In genomic region chr11:1223346-1224108, GRCh38 we compare ENCODE assay signal across 24 cellular contexts. TPM values are rescaled to one million over a fixed set of nuclear protein-coding genes. Genes with fewer than 3 reads are reported as not detected.
A peak's percentile ranks its signal among the peaks of the same experiment; 100 is the strongest.
DNase-seq lines count a peak whose midpoint lies in the region; ATAC-seq, FAIRE-seq and TF ChIP-seq lines count a peak whose summit lies in the region.
"Had no signal": no experiment of that assay in that cellular context is flagged by ENCODE, and none has a peak within 500 bp of the region (broad histone marks: within the 10 kb centered on the region; RNA-seq: fewer than 3 reads in every experiment).

No MANE protein-coding gene starts in this region.

- H3K36me3 ChIP-seq in SK-N-SH (replicated peaks in 1 of 2; ENCODE audit: control insufficient read depth in 1 of 2, insufficient read depth in 2 of 2, low read length in 1 of 2) = no peaks in the 10 kb centered on the region
- H3K36me3 ChIP-seq in Panc1 (ENCODE audit: control insufficient read depth, insufficient read depth, low read length) = no peaks in the 10 kb centered on the region
- H3K36me3 ChIP-seq in kidney (ENCODE audit: control insufficient read depth in 1 of 2, insufficient read depth in 2 of 2, low read length in 2 of 2) = no peaks in the 10 kb centered on the region
- no peaks in the 10 kb centered on the region for H3K36me3 ChIP-seq in spleen
- H3K36me3 ChIP-seq: ovary, SJSA1 had no signal

- no peaks in the 10 kb centered on the region for H3F3A ChIP-seq in SK-N-SH (replicated peaks; ENCODE audit: insufficient read depth)

- H3K27me3 ChIP-seq in SK-N-SH (ENCODE audit: insufficient read depth) (no peaks in the 10 kb centered on the region), Panc1 (ENCODE audit: control insufficient read depth, insufficient read depth, low read length) (no peaks in the 10 kb centered on the region), spleen (replicated peaks in 1 of 7) (peaks cover 0 to 100% (median 28%) of the 10 kb centered on the region in 7 donors)

- FAIRE-seq in kidney (lab: Jason Lieb, UNC) = no peak
- FAIRE-seq: H54, urothelium cell line had no signal

- no TSS peak for BruUV-seq in Panc1 (replicated peaks; lab: Mats Ljungman, UMichigan)

- no peak overlapping the region for H2AFZ ChIP-seq in SK-N-SH (ENCODE audit: low read depth)

- H3K9me3 ChIP-seq in SK-N-SH = no peaks in the 10 kb centered on the region
- H3K9me3 ChIP-seq in Panc1 (ENCODE audit: control insufficient read depth, insufficient read depth, low read depth, low read length) = no peaks in the 10 kb centered on the region
- H3K9me3 ChIP-seq in kidney (ENCODE audit: control insufficient read depth in 1 of 2, low read length in 2 of 2) = no peaks in the 10 kb centered on the region
- no peaks in the 10 kb centered on the region for H3K9me3 ChIP-seq in spleen
- H3K9me3 ChIP-seq: ovary, SJSA1 had no signal

- DNase-seq in SK-N-SH = peak; percentile 26
- DNase-seq in Panc1 (ENCODE audit: low read depth, low spot score) = no peak
- DNase-seq in kidney = peak; percentile 58
- DNase-seq in spleen = peak; percentile 61
- no peak for DNase-seq in COLO668 (lab: John Stamatoyannopoulos, UW; ENCODE audit: unreplicated experiment)
- DNase-seq in substantia nigra (lab: John Stamatoyannopoulos, UW) = no peak
- DNase-seq in GM10266 (ENCODE audit: extremely low spot score) = no peak
- DNase-seq: activated CD4-positive, alpha-beta T cell treated with anti-CD3 and anti-CD28 coated beads, Interleukin-2, amount 10 ng/mL, durations not matched to agents 7 days and 5 days; dermis blood vessel endothelial cell; EL; immature natural killer cell; Karpas-422; NCI-H2171 treated with DMSO at 0.1 percent for 48 hours; stimulated activated naive CD4-positive, alpha-beta T cell; T1000 had no signal

- 29% methylated on average over 5 of the region's 22 CpGs for WGBS in SK-N-SH (ENCODE audit: low lambda C conversion rate)
- 70 to 81% (median 76%) methylated on average over 15 to 22 of the region's 22 CpGs for WGBS in spleen, 5 donors

- intact Hi-C loops in Panc1 (cut with micrococcal nuclease; ENCODE audit: unreplicated experiment) = loop anchor here (10.0 kb wide), 1 partner anchor 109 kb away; no protein-coding TSS in a partner anchor
- intact Hi-C loops in kidney (cut with DNase I) = no loop called here
- intact Hi-C loops in spleen (cut with DNase I; ENCODE audit: low total_unique reads) = no loop called here

- no peaks in the 10 kb centered on the region for H3K4me1 ChIP-seq in SK-N-SH (ENCODE audit: control insufficient read depth in 1 of 2, insufficient read depth in 2 of 2, low read depth in 1 of 2, low read length in 1 of 2)
- H3K4me1 ChIP-seq in Panc1 (ENCODE audit: control insufficient read depth, insufficient read depth, low read length) = peaks cover 32% of the 10 kb centered on the region
- no peaks in the 10 kb centered on the region for H3K4me1 ChIP-seq in kidney (ENCODE audit: control insufficient read depth in 1 of 2, insufficient read depth in 1 of 2, low read depth in 1 of 2, low read length in 2 of 2)
- H3K4me1 ChIP-seq in spleen = peaks cover 0 to 17% (median 6%) of the 10 kb centered on the region in 6 donors
- H3K4me1 ChIP-seq: SJSA1 had no signal

- in situ Hi-C loops in Panc1 (cut with HindIII; ENCODE audit: low pct_unique_long_range_greater_than_20kb, low sequenced_read_pairs) = no loop called here

- POLR2A ChIA-PET in SK-N-SH (lab: Yijun Ruan, JAX) = no interaction called here
- POLR2A ChIA-PET in Panc1 (lab: Charles Lee) = no interaction called here

- no peak for TF ChIP-seq CTCF in SK-N-SH (IDR thresholded peaks at IDR 0.05)
- TF ChIP-seq CTCF in Panc1 (IDR thresholded peaks at IDR 0.05) = no peak
- TF ChIP-seq CTCF in kidney (IDR thresholded peaks at IDR 0.05; ENCODE audit: borderline replicate concordance, extremely low read depth, insufficient read depth) = no peak
- TF ChIP-seq CTCF in spleen (IDR thresholded peaks at IDR 0.05 in 8 of 11, conservative IDR thresholded peaks at IDR 0.05 in 3 of 11) = no peak
- no peak for TF ChIP-seq CTCF in GM10266 (IDR thresholded peaks at IDR 0.05; ENCODE audit: control insufficient read depth, insufficient read depth, low read depth, missing control alignments)

- no peak overlapping the region for H3K4me2 ChIP-seq in SK-N-SH

- no peak for ATAC-seq in SK-N-SH treated with all-trans-retinoic acid at 6 μM for 48 hours
- ATAC-seq in Panc1 = 0 out of 2 replicates have a peak, but pooled peaks have one; percentile 13
- ATAC-seq: activated naive CD4-positive, alpha-beta T cell treated with anti-CD3 and anti-CD28 coated beads, Interleukin-2, amount 50 U/mL, for 72 hours had no signal

- no peak for TF ChIP-seq RAD21 in SK-N-SH (IDR thresholded peaks at IDR 0.05; ENCODE audit: low read length)

- H3K4me3 ChIP-seq in SK-N-SH (ENCODE audit: low read depth in 2 of 2, low read length in 1 of 2) = no peak overlapping the region
- no peak overlapping the region for H3K4me3 ChIP-seq in Panc1 (ENCODE audit: low read depth in 2 of 2, low read length in 2 of 2)
- no peak overlapping the region for H3K4me3 ChIP-seq in kidney (ENCODE audit: low read length in 2 of 2)
- no peak overlapping the region for H3K4me3 ChIP-seq in spleen
- H3K4me3 ChIP-seq: ovary, SJSA1 had no signal

- no peaks in the 10 kb centered on the region for H4K20me1 ChIP-seq in SK-N-SH (ENCODE audit: insufficient read depth)

- no peak for TF ChIP-seq POLR2A in spleen (IDR thresholded peaks at IDR 0.05)

- no peak overlapping the region for H3K27ac ChIP-seq in SK-N-SH (ENCODE audit: low read depth in 2 of 2, low read length in 1 of 2)
- H3K27ac ChIP-seq in Panc1 (ENCODE audit: low read length) = no peak overlapping the region
- no peak overlapping the region for H3K27ac ChIP-seq in kidney (ENCODE audit: low read depth in 2 of 2, low read length in 2 of 2)
- no peak overlapping the region for H3K27ac ChIP-seq in spleen
- no peak overlapping the region for H3K27ac ChIP-seq in substantia nigra (ENCODE audit: low read depth, low read length, poor library complexity, severe bottlenecking)
- H3K27ac ChIP-seq: ovary, SJSA1 had no signal

- H3K79me2 ChIP-seq in SK-N-SH (ENCODE audit: insufficient read depth) = no peaks in the 10 kb centered on the region

- CTCF ChIA-PET in SK-N-SH (lab: Yijun Ruan, JAX) (interaction anchor here (1.2 to 2.2 kb wide), 3 partner anchors 21 to 293 kb away, joined by 4 to 7 read pairs (median 5); no protein-coding TSS in a partner anchor), Panc1 (lab: Charles Lee) (interaction anchor here (0.6 to 1.2 kb wide), 2 partner anchors 21 to 36 kb away, joined by 4 to 9 read pairs; no protein-coding TSS in a partner anchor)

- H3K9me2 ChIP-seq in SK-N-SH = no peaks in the 10 kb centered on the region

- no peak for TF ChIP-seq EP300 in SK-N-SH (IDR thresholded peaks at IDR 0.05; ENCODE audit: borderline replicate concordance in 1 of 2, low read depth in 1 of 2, low read length in 1 of 2)

- H3K9ac ChIP-seq in SK-N-SH (no peak overlapping the region), kidney (ENCODE audit: low read length in 2 of 2) (no peak overlapping the region)

TF ChIP-seq in SK-N-SH, 30 proteins besides CTCF, POLR2A, EP300 and RAD21:
- TF ChIP-seq PBX3 (IDR thresholded peaks at IDR 0.05) (no peak), CHD2 (IDR thresholded peaks at IDR 0.05; ENCODE audit: low read length, partially characterized antibody) (no peak)
TF ChIP-seq in SK-N-SH: peak in this region for 0.

TF ChIP-seq in SK-N-SH treated with all-trans-retinoic acid at 6 μM for 48 hours, 23 proteins besides CTCF, POLR2A, EP300 and RAD21 (continues in another document):
- no peak for TF ChIP-seq PATZ1 (CRISPR knock-in tag; IDR thresholded peaks at IDR 0.05; ENCODE audit: borderline replicate concordance)
- TF ChIP-seq TSHZ2 (CRISPR knock-in tag; IDR thresholded peaks at IDR 0.05) = no peak

RNA-seq across cellular contexts. Expression of gene MUC5B, which starts 0.7 kb away (rescaled TPM):
- polyA plus RNA-seq in SK-N-SH (2012; rRNA removed) (not detected in 2 replicates), kidney (ENCODE audit: insufficient read depth, low read depth, low replicate concordance) (not detected), spleen (under 1 TPM in 2 of 3 donors, not detected in 1; under 0.01 TPM)
- not detected in 2 replicates for polyA plus RNA-seq in SK-N-SH (2012; cell fraction: cytosol; rRNA removed)
- not detected in 2 replicates for polyA plus RNA-seq in SK-N-SH (2012; cell fraction: nucleus; rRNA removed)
- total RNA-seq in Panc1 (2021; ENCODE audit: unreplicated experiment) (1.2 TPM), kidney (0.38 TPM), spleen (under 1 TPM in 1 of 7 donors, not detected in 6; 0.09 TPM)
- 0.40 TPM for polyA plus RNA-seq in Panc1 (2012; ENCODE audit: insufficient read length)
- total RNA-seq: activated CD4-positive, alpha-beta T cell treated with anti-CD3 and anti-CD28 coated beads, Interleukin-2, amount 10 ng/mL, durations not matched to agents 7 days and 5 days; activated naive CD4-positive, alpha-beta T cell treated with anti-CD3 and anti-CD28 coated beads, Interleukin-2, amount 50 U/mL, for 72 hours; CD4-positive, alpha-beta memory T cell; dermis blood vessel endothelial cell; epithelial cell of proximal tubule; glomerular endothelial cell; SJSA1 had no signal
- polyA plus RNA-seq: CD4-positive, alpha-beta memory T cell; immature natural killer cell had no signal

Comparison
In these comparisons a context has a peak if more than half of its experiments do, and no peak if none do; other contexts are left out.
1. DNase-seq: peak in SK-N-SH (single experiment), kidney (single experiment) and spleen (single experiment); none in Panc1 (single experiment), COLO668 (single experiment), substantia nigra (0 of 49) and GM10266 (single experiment).